Comparison of ENCODE assay signal across 8 cellular contexts in genomic region chr1:20484526-20485462, GRCh38. TPM values are rescaled to one million over a fixed set of nuclear protein-coding genes. Genes with fewer than 3 reads are reported as not detected.
DNase-seq lines count a peak whose midpoint lies in the region; ATAC-seq and TF ChIP-seq lines count a peak whose summit lies in the region.

No MANE protein-coding gene starts in this region.

- H3K27me3 ChIP-seq in CD8-positive, alpha-beta T cell (ENCODE audit: insufficient read depth, low read length): peaks cover 21% of the 10 kb centered on the region
- peaks cover 69% of the 10 kb centered on the region for H3K27me3 ChIP-seq in endodermal cell (ENCODE audit: control insufficient read depth, insufficient read depth, low read length, poor library complexity, severe bottlenecking)
- peaks cover 0 to 25% of the 10 kb centered on the region in 2 donors for H3K27me3 ChIP-seq in naive thymus-derived CD4-positive, alpha-beta T cell (ENCODE audit: control insufficient read depth in 2 of 2, insufficient read depth in 2 of 2, low read length in 2 of 2)

- H3K27ac ChIP-seq in CD8-positive, alpha-beta T cell (ENCODE audit: low read depth, low read length): no peak overlapping the region
- H3K27ac ChIP-seq in endodermal cell (ENCODE audit: low read depth, low read length): no peak overlapping the region
- H3K27ac ChIP-seq in naive thymus-derived CD4-positive, alpha-beta T cell (ENCODE audit: low read depth, low read length): no peak overlapping the region

- H3K36me3 Mint-ChIP-seq in CD8-positive, alpha-beta T cell: peaks cover 3% of the 10 kb centered on the region
- no peaks in the 10 kb centered on the region for H3K36me3 Mint-ChIP-seq in endodermal cell (ENCODE audit: low read depth)
- peaks cover 0 to 2% (median 0%) of the 10 kb centered on the region in 5 donors for H3K36me3 Mint-ChIP-seq in naive thymus-derived CD4-positive, alpha-beta T cell

- CTCF ChIA-PET in CD8-positive, alpha-beta T cell (lab: Charles Lee): interaction anchor here (1.1 to 4.8 kb wide), 2 partner anchors 9 to 42 kb away, joined by 3 to 31 read pairs; no protein-coding TSS in a partner anchor
- CTCF ChIA-PET in naive thymus-derived CD4-positive, alpha-beta T cell (lab: Charles Lee): interaction anchor here (2.5 kb wide), 1 partner anchor 9 kb away, joined by 11 read pairs; no protein-coding TSS in a partner anchor

- no peaks in the 10 kb centered on the region for H3K9me3 ChIP-seq in CD8-positive, alpha-beta T cell (ENCODE audit: low read length)
- H3K9me3 ChIP-seq in endodermal cell (ENCODE audit: control insufficient read depth, low read length): no peaks in the 10 kb centered on the region
- no peaks in the 10 kb centered on the region for H3K9me3 ChIP-seq in naive thymus-derived CD4-positive, alpha-beta T cell (ENCODE audit: control insufficient read depth in 2 of 3, low read length in 3 of 3)

- no peaks in the 10 kb centered on the region for H3K9me3 Mint-ChIP-seq in CD8-positive, alpha-beta T cell
- H3K9me3 Mint-ChIP-seq in endodermal cell: no peaks in the 10 kb centered on the region
- H3K9me3 Mint-ChIP-seq in naive thymus-derived CD4-positive, alpha-beta T cell: peaks cover 0 to 2% (median 0%) of the 10 kb centered on the region in 11 donors

- WGBS in endodermal cell (ENCODE audit: insufficient coverage in 1 of 2, insufficient read length in 1 of 2), 2 experiments: 1% methylated on average over 20 to 89 of the region's 89 CpGs

- H3K4me1 Mint-ChIP-seq in CD8-positive, alpha-beta T cell (ENCODE audit: low read depth): peaks cover 17% of the 10 kb centered on the region
- peaks cover 36% of the 10 kb centered on the region for H3K4me1 Mint-ChIP-seq in endodermal cell
- peaks cover 11 to 21% (median 15%) of the 10 kb centered on the region in 7 donors for H3K4me1 Mint-ChIP-seq in naive thymus-derived CD4-positive, alpha-beta T cell

- peak overlapping the region; percentile 50 for H3K4me3 ChIP-seq in CD8-positive, alpha-beta T cell (ENCODE audit: low read depth, low read length)
- peak overlapping the region; percentile 80 for H3K4me3 ChIP-seq in endodermal cell (ENCODE audit: low read length)
- peak overlapping the region; percentile 39 for H3K4me3 ChIP-seq in naive thymus-derived CD4-positive, alpha-beta T cell (ENCODE audit: low read length)

- peak overlapping the region; percentile 82 for H3K4me3 Mint-ChIP-seq in CD8-positive, alpha-beta T cell
- peak overlapping the region; percentile 83 for H3K4me3 Mint-ChIP-seq in endodermal cell
- H3K4me3 Mint-ChIP-seq in naive thymus-derived CD4-positive, alpha-beta T cell: peak overlapping the region; percentile 49 to 98 (median 81)

- intact Hi-C loops in CD8-positive, alpha-beta T cell (cut with DNase I, micrococcal nuclease): no loop called here
- intact Hi-C loops in naive thymus-derived CD4-positive, alpha-beta T cell (cut with micrococcal nuclease): no loop called here

- peak overlapping the region; percentile 34 for H3K9ac ChIP-seq in endodermal cell (ENCODE audit: extremely low read depth, low read length, poor library complexity, severe bottlenecking)

- no peak overlapping the region for H3K27ac Mint-ChIP-seq in CD8-positive, alpha-beta T cell
- peak overlapping the region; percentile 52 for H3K27ac Mint-ChIP-seq in endodermal cell
- H3K27ac Mint-ChIP-seq in naive thymus-derived CD4-positive, alpha-beta T cell: peak overlapping the region in 1 of 9 donors; percentile 84

- no peaks in the 10 kb centered on the region for H3K36me3 ChIP-seq in CD8-positive, alpha-beta T cell (ENCODE audit: insufficient read depth, low read length)
- H3K36me3 ChIP-seq in endodermal cell (ENCODE audit: control insufficient read depth, insufficient read depth, low read length): no peaks in the 10 kb centered on the region
- H3K36me3 ChIP-seq in naive thymus-derived CD4-positive, alpha-beta T cell (ENCODE audit: control insufficient read depth in 2 of 3, insufficient read depth in 3 of 3, low read length in 3 of 3): peaks cover 0 to 4% (median 0%) of the 10 kb centered on the region in 3 experiments

- DNase-seq in CD8-positive, alpha-beta T cell: no peak
- DNase-seq in NCI-H510A treated with DMSO at 0.1 percent for 48 hours (lab: John Stamatoyannopoulos, UW): peak; percentile 80
- peak; percentile 82 for DNase-seq in endodermal cell
- DNase-seq in naive thymus-derived CD4-positive, alpha-beta T cell: no peak
- no peak for DNase-seq in NOMO-1 treated with dmso at 0.1 percent for 144 hours (lab: John Stamatoyannopoulos, UW; ENCODE audit: unreplicated experiment)
- no peak for DNase-seq in stimulated activated CD4-positive, alpha-beta T cell treated with anti-CD3 and anti-CD28 coated beads, Interleukin-15, amount 100 ng/mL, for 24 hours

- H3K27me3 Mint-ChIP-seq in CD8-positive, alpha-beta T cell (ENCODE audit: low read depth): peaks cover 42% of the 10 kb centered on the region
- H3K27me3 Mint-ChIP-seq in endodermal cell (ENCODE audit: insufficient read depth): peaks cover 88% of the 10 kb centered on the region
- H3K27me3 Mint-ChIP-seq in naive thymus-derived CD4-positive, alpha-beta T cell: peaks cover 39 to 83% (median 60%) of the 10 kb centered on the region in 5 donors

- POLR2A ChIA-PET in CD8-positive, alpha-beta T cell (lab: Charles Lee): interaction anchor here (0.9 kb wide), 1 partner anchor 23 kb away, joined by 6 read pairs; the partner anchor contains the start of gene MUL1
- POLR2A ChIA-PET in naive thymus-derived CD4-positive, alpha-beta T cell (lab: Charles Lee): interaction anchor here (0.9 kb wide), 1 partner anchor 272 kb away, joined by 3 read pairs; no protein-coding TSS in a partner anchor

- no peak for TF ChIP-seq CTCF in CD8-positive, alpha-beta T cell (IDR thresholded peaks at IDR 0.05)
- TF ChIP-seq CTCF in endodermal cell (conservative IDR thresholded peaks at IDR 0.05): no peak

- no peak for ATAC-seq in CD8-positive, alpha-beta T cell
- no peak for ATAC-seq in naive thymus-derived CD4-positive, alpha-beta T cell
- ATAC-seq in GM21619 (IDR thresholded peaks at IDR 0.05; ENCODE audit: unreplicated experiment) (no peak), GM18873 (IDR thresholded peaks at IDR 0.05; ENCODE audit: low FRiP score, unreplicated experiment) (no peak)

- H3K4me1 ChIP-seq in CD8-positive, alpha-beta T cell (ENCODE audit: insufficient read depth, low read length): peaks cover 25% of the 10 kb centered on the region
- H3K4me1 ChIP-seq in endodermal cell (ENCODE audit: control insufficient read depth, insufficient read depth, low read length): peaks cover 7% of the 10 kb centered on the region
- peaks cover 8 to 19% of the 10 kb centered on the region in 2 donors for H3K4me1 ChIP-seq in naive thymus-derived CD4-positive, alpha-beta T cell (ENCODE audit: control insufficient read depth in 2 of 2, insufficient read depth in 2 of 2, low read length in 2 of 2)

RNA-seq across cellular contexts. Expression of gene CAMK2N1, which starts 1.2 kb away (rescaled TPM):
- total RNA-seq in CD8-positive, alpha-beta T cell: 1 to 10 TPM; 6.6 to 8.4 TPM
- total RNA-seq in endodermal cell: 10 to 100 TPM; 10.2 to 16.2 TPM
- 29.4 TPM for polyA plus RNA-seq in endodermal cell (2013, experiment 1 of 2)
- polyA plus RNA-seq in endodermal cell (2013, experiment 2 of 2): 26.4 TPM
- 1 to 10 TPM in 4 of 5 experiments, under 1 TPM in 1; 0.60 to 3.8 (median 2.9) TPM for total RNA-seq in naive thymus-derived CD4-positive, alpha-beta T cell
- polyA plus RNA-seq in naive thymus-derived CD4-positive, alpha-beta T cell: under 1 TPM; 0.08 to 0.14 TPM

RNA-seq across cellular contexts. Expression of gene MUL1, which starts 23.2 kb away (rescaled TPM):
- total RNA-seq in CD8-positive, alpha-beta T cell: 10 to 100 TPM; 19.7 to 22.5 TPM
- total RNA-seq in endodermal cell: 10 to 100 TPM; 15.6 to 19.8 TPM
- 20.6 TPM for polyA plus RNA-seq in endodermal cell (2013, experiment 1 of 2)
- polyA plus RNA-seq in endodermal cell (2013, experiment 2 of 2): 17.8 TPM
- total RNA-seq in naive thymus-derived CD4-positive, alpha-beta T cell: 10 to 100 TPM; 16.5 to 21.5 (median 20.5) TPM
- polyA plus RNA-seq in naive thymus-derived CD4-positive, alpha-beta T cell: 10 to 100 TPM; 24.7 to 40.5 TPM

Comparison
In these comparisons a context has a peak if more than half of its experiments do, and no peak if none do; other contexts are left out.
1. DNase-seq: peak in NCI-H510A treated with DMSO at 0.1 percent for 48 hours (single experiment) and endodermal cell (single experiment); none in CD8-positive, alpha-beta T cell (0 of 7), naive thymus-derived CD4-positive, alpha-beta T cell (0 of 9), NOMO-1 treated with dmso at 0.1 percent for 144 hours (single experiment) and stimulated activated CD4-positive, alpha-beta T cell treated with anti-CD3 and anti-CD28 coated beads, Interleukin-15, amount 100 ng/mL, for 24 hours (single experiment).
2. Peak in every context shown above with its lines, with median percentiles within 50 percentile points of each other: H3K4me3 ChIP-seq and H3K4me3 Mint-ChIP-seq.